8 cellular contexts compared by ENCODE assay signal in genomic region chr13:97435297-97435682, GRCh38. TPM values are rescaled to one million over a fixed set of nuclear protein-coding genes. Genes with fewer than 3 reads are reported as not detected.
DNase-seq lines count a peak whose midpoint lies in the region; ATAC-seq and TF ChIP-seq lines count a peak whose summit lies in the region.

No MANE protein-coding gene starts in this region.

- H3K4me1 ChIP-seq in CD4-positive, alpha-beta memory T cell (ENCODE audit: insufficient read depth, low read length), result peaks cover 45% of the 10 kb centered on the region
- H3K4me1 ChIP-seq in OCI-LY3 (ENCODE audit: low read length), result peaks cover 20% of the 10 kb centered on the region
- H3K4me1 ChIP-seq in neutrophil (ENCODE audit: control insufficient read depth in 1 of 2, insufficient read depth in 1 of 2, low read depth in 1 of 2, low read length in 1 of 2), result peaks cover 15 to 24% of the 10 kb centered on the region in 2 experiments

- peak overlapping the region; percentile 42 to 59 for H3K4me3 ChIP-seq in CD4-positive, alpha-beta memory T cell (ENCODE audit: low read length in 2 of 2)
- H3K4me3 ChIP-seq in OCI-LY3 (ENCODE audit: low read length) (peak overlapping the region; percentile 98), neutrophil (ENCODE audit: low read depth in 1 of 2, low read length in 1 of 2) (peak overlapping the region; percentile 69 to 98)

- peak overlapping the region; percentile 73 to 95 (median 90) for H3K27ac Mint-ChIP-seq in CD4-positive, alpha-beta memory T cell
- H3K27ac Mint-ChIP-seq in effector memory CD8-positive, alpha-beta T cell, result peak overlapping the region; percentile 38 to 91

- peak overlapping the region; percentile 51 for H3K27ac ChIP-seq in CD4-positive, alpha-beta memory T cell (ENCODE audit: low read depth, low read length)
- H3K27ac ChIP-seq in OCI-LY3 (ENCODE audit: low read length), result no peak overlapping the region
- no peak overlapping the region for H3K27ac ChIP-seq in neutrophil

- peak overlapping the region; percentile 82 for H3K9ac ChIP-seq in OCI-LY3 (ENCODE audit: low read length)

- H3K79me2 ChIP-seq in OCI-LY3 (ENCODE audit: low read length), result peaks cover 35% of the 10 kb centered on the region

- H2AFZ ChIP-seq in OCI-LY3 (ENCODE audit: low read depth, low read length), result no peak overlapping the region

- intact Hi-C loops in CD4-positive, alpha-beta memory T cell (cut with micrococcal nuclease), result loop anchor here (10.0 kb wide), 1 partner anchor 1140 kb away; the partner anchor contains the start of gene STK24

- peak overlapping the region; percentile 96 for H3K4me2 ChIP-seq in OCI-LY3 (ENCODE audit: low read length)

- no peaks in the 10 kb centered on the region for H3K27me3 Mint-ChIP-seq in CD4-positive, alpha-beta memory T cell
- H3K27me3 Mint-ChIP-seq in effector memory CD8-positive, alpha-beta T cell, result no peaks in the 10 kb centered on the region

- peaks cover 24% of the 10 kb centered on the region for H4K20me1 ChIP-seq in OCI-LY3 (ENCODE audit: insufficient read depth, low read length)

- no peak for ATAC-seq in effector memory CD8-positive, alpha-beta T cell (replicated peaks)
- ATAC-seq in GM21723 (IDR thresholded peaks at IDR 0.05; ENCODE audit: unreplicated experiment), result no peak

- peaks cover 20 to 41% (median 23%) of the 10 kb centered on the region in 4 donors for H3K4me1 Mint-ChIP-seq in CD4-positive, alpha-beta memory T cell
- H3K4me1 Mint-ChIP-seq in effector memory CD8-positive, alpha-beta T cell (ENCODE audit: low read depth in 2 of 2), result peaks cover 7 to 37% of the 10 kb centered on the region in 2 donors

- H3K4me3 Mint-ChIP-seq in CD4-positive, alpha-beta memory T cell, result peak overlapping the region; percentile 87 to 98 (median 91)
- peak overlapping the region; percentile 80 to 93 for H3K4me3 Mint-ChIP-seq in effector memory CD8-positive, alpha-beta T cell

- no peaks in the 10 kb centered on the region for H3K27me3 ChIP-seq in CD4-positive, alpha-beta memory T cell (ENCODE audit: insufficient read depth, low read length)
- H3K27me3 ChIP-seq in OCI-LY3 (ENCODE audit: low read depth, low read length), result no peaks in the 10 kb centered on the region
- peaks cover 10% of the 10 kb centered on the region for H3K27me3 ChIP-seq in neutrophil

- H3K36me3 Mint-ChIP-seq in CD4-positive, alpha-beta memory T cell, result peaks cover 0 to 20% of the 10 kb centered on the region in 2 donors
- peaks cover 15% of the 10 kb centered on the region for H3K36me3 Mint-ChIP-seq in effector memory CD8-positive, alpha-beta T cell (ENCODE audit: insufficient read depth)

- no peak for TF ChIP-seq CTCF in OCI-LY3 (IDR thresholded peaks at IDR 0.05; ENCODE audit: low read depth, low read length)
- TF ChIP-seq CTCF in neutrophil (IDR thresholded peaks at IDR 0.05), result no peak

- POLR2A ChIA-PET in CD4-positive, alpha-beta memory T cell (lab: Charles Lee; ENCODE audit: partially characterized antibody), result interaction anchor here (1.2 to 3.7 kb wide), 2 partner anchors 211 to 1765 kb away, joined by 3 to 85 read pairs; partner anchors contain the start of genes MBNL2 and UBAC2

- no peaks in the 10 kb centered on the region for H3K9me3 ChIP-seq in CD4-positive, alpha-beta memory T cell (ENCODE audit: control insufficient read depth in 1 of 2, low read length in 2 of 2)
- H3K9me3 ChIP-seq in OCI-LY3 (ENCODE audit: insufficient read depth, low read length) (no peaks in the 10 kb centered on the region), neutrophil (no peaks in the 10 kb centered on the region)

- DNase-seq in CD4-positive, alpha-beta memory T cell, result no peak
- no peak for DNase-seq in effector memory CD8-positive, alpha-beta T cell
- DNase-seq in T-helper 9 cell (no peak), NCI-H1694 (lab: John Stamatoyannopoulos, UW) (no peak), NCI-H146 (lab: John Stamatoyannopoulos, UW) (no peak)

- H3K36me3 ChIP-seq in CD4-positive, alpha-beta memory T cell (ENCODE audit: insufficient read depth, low read length), result no peaks in the 10 kb centered on the region
- H3K36me3 ChIP-seq in OCI-LY3 (replicated peaks; ENCODE audit: low read depth, low read length), result peaks cover 18% of the 10 kb centered on the region
- H3K36me3 ChIP-seq in neutrophil, result no peaks in the 10 kb centered on the region

- peaks cover 0 to 2% (median 0%) of the 10 kb centered on the region in 8 donors for H3K9me3 Mint-ChIP-seq in CD4-positive, alpha-beta memory T cell
- no peaks in the 10 kb centered on the region for H3K9me3 Mint-ChIP-seq in effector memory CD8-positive, alpha-beta T cell

- CTCF ChIA-PET in CD4-positive, alpha-beta memory T cell (lab: Charles Lee; ENCODE audit: partially characterized antibody), result interaction anchor here (0.6 to 1.0 kb wide), 2 partner anchors 20 to 76 kb away, joined by 3 read pairs; no protein-coding TSS in a partner anchor

RNA-seq across cellular contexts. Expression of gene RAP2A, which starts 1.3 kb away (rescaled TPM):
- total RNA-seq in CD4-positive, alpha-beta memory T cell, result 10 to 100 TPM; 21.5 to 24.0 TPM
- 1 to 10 TPM; 1.7 to 3.9 TPM for polyA plus RNA-seq in CD4-positive, alpha-beta memory T cell
